In the genomic region with DNA sequence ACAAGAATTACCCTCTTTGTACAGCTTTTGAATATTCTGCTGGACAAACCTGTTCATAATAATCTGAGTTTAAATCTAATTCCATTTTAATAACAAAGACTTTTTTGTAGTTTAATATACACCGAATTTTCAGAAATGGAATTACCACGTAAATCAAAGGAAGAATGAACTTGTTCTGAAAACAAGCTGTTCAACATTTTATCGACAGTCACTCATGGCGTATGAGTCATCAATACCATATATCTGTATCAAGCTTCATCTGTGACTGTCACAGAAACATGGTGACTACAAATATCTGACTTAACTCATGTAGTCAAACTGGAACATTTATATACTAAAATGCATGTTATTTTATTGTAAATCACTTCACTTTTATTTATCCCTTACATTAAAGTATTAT, we compare ENCODE assay signal across 1 cellular context.
TF ChIP-seq lines count a peak whose summit lies in the region.

No MANE protein-coding gene starts in this region.

TF ChIP-seq in HepG2, 621 proteins besides CTCF, POLR2A, EP300 and RAD21:
- TF ChIP-seq SOX6 (IDR thresholded peaks at IDR 0.05), result no peak
- TF ChIP-seq SOX6 (CRISPR knock-in tag; IDR thresholded peaks at IDR 0.05), result no peak
- peak; percentile 42 for TF ChIP-seq CREB1 (IDR thresholded peaks at IDR 0.05)
- TF ChIP-seq CREB1 (CRISPR knock-in tag; IDR thresholded peaks at IDR 0.05), result no peak
